Comparison of ENCODE assay signal across 8 cellular contexts in the genomic region with DNA sequence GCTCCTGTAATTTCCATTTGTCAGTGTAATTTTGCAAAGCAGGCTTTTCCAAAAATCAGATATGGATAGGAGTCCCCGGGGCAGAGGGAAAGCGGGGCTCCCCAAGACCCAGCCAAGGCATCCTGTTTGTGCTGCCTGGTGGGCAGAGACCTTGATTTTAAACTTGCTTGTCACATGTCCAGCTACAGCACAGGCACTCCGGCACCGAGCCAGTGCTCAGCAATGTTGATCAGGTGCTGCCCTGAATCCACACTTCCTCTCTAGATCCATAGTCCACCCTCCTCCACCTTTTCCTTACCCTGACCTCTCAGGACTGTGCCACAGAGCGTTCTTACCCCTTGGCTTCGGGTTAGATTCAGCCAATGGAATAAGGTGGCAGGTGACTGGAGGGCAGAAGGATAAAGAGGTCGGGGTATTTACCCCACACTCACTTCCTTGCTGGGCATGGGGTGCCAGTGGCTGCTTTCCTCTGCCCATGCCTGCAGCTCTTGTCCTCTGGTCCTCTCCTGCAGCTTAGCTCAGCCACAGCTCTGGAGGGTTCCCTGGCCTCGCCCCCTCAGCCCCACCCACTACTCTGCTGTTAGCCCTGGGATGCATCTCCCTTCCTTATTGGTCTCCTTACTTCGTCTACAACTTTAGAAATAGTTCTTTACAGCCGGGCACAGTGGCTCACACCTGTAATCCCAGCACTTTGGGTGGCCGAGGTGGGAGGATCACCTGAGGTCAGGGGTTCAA.
DNase-seq lines count a peak whose midpoint lies in the region; ATAC-seq and TF ChIP-seq lines count a peak whose summit lies in the region.

No MANE protein-coding gene starts in this region.

- peak overlapping the region; percentile 78 to 89 for H3K27ac ChIP-seq in coronary artery
- H3K27ac ChIP-seq in transverse colon: peak overlapping the region; percentile 72 to 84 (median 82)

- no peak overlapping the region for H3K4me3 Mint-ChIP-seq in activated CD4-positive, alpha-beta T cell treated with anti-CD3 and anti-CD28 coated beads for 36 hours
- no peak overlapping the region for H3K4me3 Mint-ChIP-seq in activated CD4-positive, alpha-beta T cell treated with anti-CD3 and anti-CD28 coated beads, Interleukin-2, amount 10 ng/mL, durations not matched to agents 24 days and 14 days

- H3K27me3 Mint-ChIP-seq in activated CD4-positive, alpha-beta T cell treated with anti-CD3 and anti-CD28 coated beads for 36 hours: no peaks in the 10 kb centered on the region
- no peaks in the 10 kb centered on the region for H3K27me3 Mint-ChIP-seq in activated CD4-positive, alpha-beta T cell treated with anti-CD3 and anti-CD28 coated beads, Interleukin-2, amount 10 ng/mL, durations not matched to agents 24 days and 14 days

- no peaks in the 10 kb centered on the region for H3K36me3 ChIP-seq in transverse colon

- POLR2A ChIA-PET in activated CD4-positive, alpha-beta T cell treated with anti-CD3 and anti-CD28 coated beads for 36 hours (lab: Charles Lee): interaction anchor here (1.4 to 1.7 kb wide), 2 partner anchors 8 to 14 kb away, joined by 5 read pairs; no protein-coding TSS in a partner anchor

- TF ChIP-seq CTCF in coronary artery (IDR thresholded peaks at IDR 0.05) (no peak), transverse colon (IDR thresholded peaks at IDR 0.05) (no peak)

- in situ Hi-C loops in transverse colon (cut with MboI; ENCODE audit: low pct_ligation_motif_present in 1 of 4, low pct_unique_long_range_greater_than_20kb in 1 of 4, low sequenced_read_pairs in 3 of 4): no loop called here

- CTCF ChIA-PET in activated CD4-positive, alpha-beta T cell treated with anti-CD3 and anti-CD28 coated beads for 36 hours (lab: Charles Lee): interaction anchor here (0.6 to 2.2 kb wide), 11 partner anchors 14 to 123 kb away, joined by 3 to 8 read pairs (median 4); no protein-coding TSS in a partner anchor

- no peak for ATAC-seq in activated CD4-positive, alpha-beta T cell treated with anti-CD3 and anti-CD28 coated beads for 36 hours
- ATAC-seq in HG02588 (IDR thresholded peaks at IDR 0.05; ENCODE audit: unreplicated experiment): no peak

- peaks cover 48% of the 10 kb centered on the region for H3K4me1 Mint-ChIP-seq in activated CD4-positive, alpha-beta T cell treated with anti-CD3 and anti-CD28 coated beads for 36 hours
- peaks cover 36% of the 10 kb centered on the region for H3K4me1 Mint-ChIP-seq in activated CD4-positive, alpha-beta T cell treated with anti-CD3 and anti-CD28 coated beads, Interleukin-2, amount 10 ng/mL, durations not matched to agents 24 days and 14 days

- H3K4me3 ChIP-seq in coronary artery (no peak overlapping the region), transverse colon (no peak overlapping the region)

- no peaks in the 10 kb centered on the region for H3K36me3 Mint-ChIP-seq in activated CD4-positive, alpha-beta T cell treated with anti-CD3 and anti-CD28 coated beads for 36 hours (ENCODE audit: low read depth)
- no peaks in the 10 kb centered on the region for H3K36me3 Mint-ChIP-seq in activated CD4-positive, alpha-beta T cell treated with anti-CD3 and anti-CD28 coated beads, Interleukin-2, amount 10 ng/mL, durations not matched to agents 24 days and 14 days (ENCODE audit: low read depth)

- TF ChIP-seq POLR2A in transverse colon (IDR thresholded peaks at IDR 0.05): no peak

- H3K9me3 ChIP-seq in transverse colon: no peaks in the 10 kb centered on the region

- intact Hi-C loops in activated CD4-positive, alpha-beta T cell treated with anti-CD3 and anti-CD28 coated beads for 36 hours (cut with DNase I, micrococcal nuclease): no loop called here
- intact Hi-C loops in activated CD4-positive, alpha-beta T cell treated with anti-CD3 and anti-CD28 coated beads, Interleukin-2, amount 10 ng/mL, durations not matched to agents 24 days and 14 days (cut with micrococcal nuclease): no loop called here
- intact Hi-C loops in transverse colon (cut with DNase I; ENCODE audit: low total_unique reads): no loop called here

- TF ChIP-seq EP300 in transverse colon (IDR thresholded peaks at IDR 0.05; ENCODE audit: low read depth): no peak

- H3K9me3 Mint-ChIP-seq in activated CD4-positive, alpha-beta T cell treated with anti-CD3 and anti-CD28 coated beads for 36 hours (ENCODE audit: low read depth): no peaks in the 10 kb centered on the region
- no peaks in the 10 kb centered on the region for H3K9me3 Mint-ChIP-seq in activated CD4-positive, alpha-beta T cell treated with anti-CD3 and anti-CD28 coated beads, Interleukin-2, amount 10 ng/mL, durations not matched to agents 24 days and 14 days

- H3K4me1 ChIP-seq in transverse colon: peaks cover 15 to 29% (median 28%) of the 10 kb centered on the region in 4 donors

- 55 to 59% methylated on average over 4 to 11 of the region's 11 CpGs for WGBS in transverse colon (ENCODE audit: low coverage in 1 of 2), 2 donors

- no peak for DNase-seq in activated CD4-positive, alpha-beta T cell treated with anti-CD3 and anti-CD28 coated beads for 36 hours
- no peak for DNase-seq in activated CD4-positive, alpha-beta T cell treated with anti-CD3 and anti-CD28 coated beads, Interleukin-2, amount 10 ng/mL, durations not matched to agents 24 days and 14 days
- no peak for DNase-seq in coronary artery (ENCODE audit: low spot score)
- peak; percentile 67 for DNase-seq in mucosa of gallbladder (ENCODE audit: low spot score)
- DNase-seq in transverse colon: peak; percentile 64
- DNase-seq in stimulated activated CD8-positive, alpha-beta memory T cell treated with anti-CD3 and anti-CD28 coated beads, Interleukin-4, amount 100 ng/mL, for 48 hours: no peak
- no peak for DNase-seq in HT-29 (ENCODE audit: low spot score)

- no peaks in the 10 kb centered on the region for H3K27me3 ChIP-seq in transverse colon

- peak overlapping the region; percentile 31 for H3K27ac Mint-ChIP-seq in activated CD4-positive, alpha-beta T cell treated with anti-CD3 and anti-CD28 coated beads for 36 hours
- no peak overlapping the region for H3K27ac Mint-ChIP-seq in activated CD4-positive, alpha-beta T cell treated with anti-CD3 and anti-CD28 coated beads, Interleukin-2, amount 10 ng/mL, durations not matched to agents 24 days and 14 days

Comparison
In these comparisons a context has a peak if more than half of its experiments do, and no peak if none do; other contexts are left out.
1. DNase-seq: peak in mucosa of gallbladder (single experiment) and transverse colon (single experiment); none in activated CD4-positive, alpha-beta T cell treated with anti-CD3 and anti-CD28 coated beads for 36 hours (single experiment), activated CD4-positive, alpha-beta T cell treated with anti-CD3 and anti-CD28 coated beads, Interleukin-2, amount 10 ng/mL, durations not matched to agents 24 days and 14 days (single experiment), coronary artery (single experiment), stimulated activated CD8-positive, alpha-beta memory T cell treated with anti-CD3 and anti-CD28 coated beads, Interleukin-4, amount 100 ng/mL, for 48 hours (single experiment) and HT-29 (single experiment).